Comparison of ENCODE assay signal across 23 cellular contexts in genomic region chr10:129583831-129584230, GRCh38.
DNase-seq lines count a peak whose midpoint lies in the region; ATAC-seq, FAIRE-seq and TF ChIP-seq lines count a peak whose summit lies in the region.
"Had no signal": no experiment of that assay in that cellular context is flagged by ENCODE, and none has a peak within 500 bp of the region (broad histone marks: within the 10 kb centered on the region; RNA-seq: fewer than 3 reads in every experiment).

No MANE protein-coding gene starts in this region.

- H4K5ac ChIP-seq in H1 (ENCODE audit: insufficient read length, low read depth, low read length): no peak overlapping the region

- H3K27me3 ChIP-seq in BLaER1 treated with 17β-estradiol and CSF1 and Interleukin-3, amounts not matched to agents 10 nM and 100 nM: no peaks in the 10 kb centered on the region
- H3K27me3 ChIP-seq in Karpas-422 (ENCODE audit: low read length) (no peaks in the 10 kb centered on the region), H1 (replicated peaks in 1 of 4; ENCODE audit: control insufficient read depth in 3 of 4, extremely low read depth in 1 of 4, insufficient read depth in 3 of 4, low read length in 3 of 4) (no peaks in the 10 kb centered on the region), HAP-1 (ENCODE audit: low read depth) (no peaks in the 10 kb centered on the region)
- H3K27me3 ChIP-seq: BE2C had no signal

- H3K4me3 ChIP-seq in BLaER1 treated with 17β-estradiol and CSF1 and Interleukin-3, amounts not matched to agents 10 nM and 100 nM: no peak overlapping the region
- no peak overlapping the region for H3K4me3 ChIP-seq in Karpas-422 (ENCODE audit: low read length)
- no peak overlapping the region for H3K4me3 ChIP-seq in H1 (ENCODE audit: extremely low read depth in 1 of 4, insufficient read depth in 2 of 4, low read depth in 3 of 4, low read length in 4 of 4)
- no peak overlapping the region for H3K4me3 ChIP-seq in HAP-1
- H3K4me3 ChIP-seq: A549, GM23248 had no signal

- H3K56ac ChIP-seq in H1 (replicated peaks; ENCODE audit: insufficient read length, low read depth, low read length): no peak overlapping the region

- H2BK120ac ChIP-seq in H1 (replicated peaks; ENCODE audit: low read depth, low read length): no peak overlapping the region

- H4K91ac ChIP-seq in H1 (replicated peaks; ENCODE audit: insufficient read length, low read length): peak overlapping the region; percentile 81

- H3K27ac ChIP-seq in BLaER1 treated with 17β-estradiol and CSF1 and Interleukin-3, amounts not matched to agents 10 nM and 100 nM: no peak overlapping the region
- H3K27ac ChIP-seq in Karpas-422 (ENCODE audit: low read length) (no peak overlapping the region), H1 (ENCODE audit: low read depth, low read length) (no peak overlapping the region)
- H3K27ac ChIP-seq: A549, C4-2B, GM23248 had no signal

- no peak overlapping the region for H3K18ac ChIP-seq in H1 (ENCODE audit: extremely low read depth, low read length)

- peaks cover 0 to 30% (median 22%) of the 10 kb centered on the region in 10 experiments; a peak in 14 of 20 replicates for H3K4me1 ChIP-seq in BLaER1 treated with 17β-estradiol and CSF1 and Interleukin-3, amounts not matched to agents 10 nM and 100 nM
- H3K4me1 ChIP-seq in Karpas-422 (ENCODE audit: low read length): no peaks in the 10 kb centered on the region
- peaks cover 0 to 3% (median under 1%) of the 10 kb centered on the region in 4 experiments; a peak in 2 of 7 replicates for H3K4me1 ChIP-seq in H1 (replicated peaks in 1 of 4; ENCODE audit: control insufficient read depth in 3 of 4, insufficient read depth in 4 of 4, low read length in 3 of 4)
- no peaks in the 10 kb centered on the region for H3K4me1 ChIP-seq in HAP-1
- H3K4me1 ChIP-seq: A549, BE2C, Caco-2 had no signal

- H2AK5ac ChIP-seq in H1 (ENCODE audit: low read depth, low read length): 0 out of 2 replicates have a peak overlapping the region, but pooled peaks have one; percentile 86

- no peaks in the 10 kb centered on the region for H4K20me1 ChIP-seq in BLaER1 treated with 17β-estradiol and CSF1 and Interleukin-3, amounts not matched to agents 10 nM and 100 nM
- H4K20me1 ChIP-seq in Karpas-422 (ENCODE audit: insufficient read depth, low read depth, low read length) (no peaks in the 10 kb centered on the region), H1 (replicated peaks in 1 of 2; ENCODE audit: control insufficient read depth in 1 of 2, insufficient read depth in 2 of 2, low read length in 2 of 2) (no peaks in the 10 kb centered on the region)

- CTCF ChIA-PET in H1 (lab: Charles Lee; ENCODE audit: partially characterized antibody): interaction anchor here (0.6 kb wide), 1 partner anchor 22 kb away, joined by 3 read pairs; no protein-coding TSS in a partner anchor

- H3K9me2 ChIP-seq in Karpas-422 (replicated peaks; ENCODE audit: insufficient read depth, low read length): no peaks in the 10 kb centered on the region

- no peak overlapping the region for H2BK20ac ChIP-seq in H1 (ENCODE audit: low read length)

- H4K8ac ChIP-seq in H1 (ENCODE audit: extremely low read depth, insufficient read depth, low read length): no peak overlapping the region

- 92% methylated on average over 8 of the region's 8 CpGs; no CpG with 5 or more reads in 1 of the 2 experiments for WGBS in H1 (ENCODE audit: extremely low coverage in 1 of 2, insufficient coverage in 1 of 2, insufficient read length in 1 of 2, insufficient replicate concordance in 2 of 2, low coverage in 1 of 2, low lambda C conversion rate in 2 of 2, missing lambda C conversion rate in 1 of 2), 2 experiments

- no peak overlapping the region for H2BK5ac ChIP-seq in H1 (ENCODE audit: low read depth, low read length)

- H3K23ac ChIP-seq in H1 (ENCODE audit: insufficient read length): no peak overlapping the region

- no peak for TF ChIP-seq CTCF in H1 (IDR thresholded peaks at IDR 0.05; ENCODE audit: control extremely low read depth in 1 of 3, insufficient read depth in 1 of 3, low read depth in 1 of 3, low read length in 3 of 3)

- POLR2A ChIA-PET in H1 (lab: Charles Lee; ENCODE audit: partially characterized antibody): no interaction called here

- no peaks in the 10 kb centered on the region for H3K23me2 ChIP-seq in H1 (ENCODE audit: low read depth, low read length)

- no peak overlapping the region for H3K4ac ChIP-seq in H1 (replicated peaks; ENCODE audit: insufficient read length, low read depth, low read length)

- no peak overlapping the region; the same call in 1 of the 2 replicates for H2BK12ac ChIP-seq in H1 (ENCODE audit: low read depth, low read length)

- TF ChIP-seq EP300 in H1 (IDR thresholded peaks at IDR 0.05; ENCODE audit: borderline replicate concordance in 1 of 2, low read depth in 2 of 2, low read length in 2 of 2): no peak

- H3K9ac ChIP-seq in BLaER1 treated with 17β-estradiol and CSF1 and Interleukin-3, amounts not matched to agents 10 nM and 100 nM: no peak overlapping the region
- no peak overlapping the region for H3K9ac ChIP-seq in Karpas-422 (ENCODE audit: low read length)
- H3K9ac ChIP-seq in H1 (replicated peaks in 1 of 4; ENCODE audit: extremely low read depth in 1 of 4, low read depth in 3 of 4, low read length in 3 of 4): no peak overlapping the region
- H3K9ac ChIP-seq: GM23248 had no signal

- H3K9me3 ChIP-seq in BLaER1 treated with 17β-estradiol and CSF1 and Interleukin-3, amounts not matched to agents 10 nM and 100 nM (replicated peaks in 1 of 11): peaks cover 44 to 79% (median 64%) of the 10 kb centered on the region in 11 experiments
- peaks cover 32% of the 10 kb centered on the region for H3K9me3 ChIP-seq in Karpas-422 (ENCODE audit: low read length)
- peaks cover 17 to 21% of the 10 kb centered on the region in 2 experiments for H3K9me3 ChIP-seq in H1 (ENCODE audit: insufficient read depth in 2 of 2, low read depth in 1 of 2, low read length in 1 of 2)
- peaks cover 8% of the 10 kb centered on the region for H3K9me3 ChIP-seq in HAP-1
- H3K9me3 ChIP-seq: BE2C had no signal

- peak overlapping the region in 7 of 11 experiments; percentile 7 to 32 (median 27); a peak in 9 of 22 replicates for H3K4me2 ChIP-seq in BLaER1 treated with 17β-estradiol and CSF1 and Interleukin-3, amounts not matched to agents 10 nM and 100 nM
- H3K4me2 ChIP-seq in Karpas-422 (ENCODE audit: low read depth, low read length, poor library complexity, severe bottlenecking): no peak overlapping the region
- H3K4me2 ChIP-seq in H1 (ENCODE audit: insufficient read depth in 1 of 2, low read depth in 2 of 2, low read length in 2 of 2): no peak overlapping the region
- H3K4me2 ChIP-seq: A549 had no signal

- no peak for FAIRE-seq in H1 (lab: Jason Lieb, UNC)
- FAIRE-seq: A549, G401.6, GM12892, GM19239, H54 had no signal

- ATAC-seq in GM19023 (IDR thresholded peaks at IDR 0.05; ENCODE audit: unreplicated experiment): no peak
- ATAC-seq: A549; CD8-positive, alpha-beta T cell had no signal

- TF ChIP-seq RAD21 in H1 (IDR thresholded peaks at IDR 0.05 in 1 of 2, conservative IDR thresholded peaks at IDR 0.05 in 1 of 2; ENCODE audit: low read depth in 2 of 2, low read length in 2 of 2): no peak

- peaks cover 25 to 62% (median 43%) of the 10 kb centered on the region in 11 experiments for H3K36me3 ChIP-seq in BLaER1 treated with 17β-estradiol and CSF1 and Interleukin-3, amounts not matched to agents 10 nM and 100 nM
- H3K36me3 ChIP-seq in Karpas-422 (ENCODE audit: insufficient read depth, low read length) (no peaks in the 10 kb centered on the region), H1 (ENCODE audit: control insufficient read depth in 2 of 4, insufficient read depth in 4 of 4, low read length in 3 of 4) (no peaks in the 10 kb centered on the region), HAP-1 (replicated peaks) (no peaks in the 10 kb centered on the region)
- H3K36me3 ChIP-seq: BE2C had no signal

- 0 out of 2 replicates have a peak overlapping the region, but pooled peaks have one; percentile 16 for H2BK15ac ChIP-seq in H1 (ENCODE audit: low read length)

- in situ Hi-C loops in HAP-1 (cut with MboI; ENCODE audit: low sequenced_read_pairs): no loop called here

- H2AFZ ChIP-seq in Karpas-422 (ENCODE audit: low read length) (no peak overlapping the region), H1 (ENCODE audit: low read length) (no peak overlapping the region)
- H2AFZ ChIP-seq: GM23248 had no signal

- no peaks in the 10 kb centered on the region for H3K79me1 ChIP-seq in H1 (ENCODE audit: low read depth, low read length)

- no peak overlapping the region for H3K14ac ChIP-seq in H1 (ENCODE audit: insufficient read length)

- DNase-seq in Karpas-422 (peak; percentile 6), H1 (ENCODE audit: low read depth in 1 of 2, low spot score in 2 of 2) (no peak), H4 (ENCODE audit: low spot score) (no peak), HAP-1 (ENCODE audit: low spot score in 2 of 2) (no peak)
- DNase-seq: 8988T; ACHN; AML-193; BE2C; Caco-2; CD4-positive, CD25-positive, alpha-beta regulatory T cell; CD8-positive, alpha-beta T cell; DMS153; DND-41; GM23248; HCEC 1CT had no signal

- H3K79me2 ChIP-seq in Karpas-422 (ENCODE audit: low read length) (no peaks in the 10 kb centered on the region), H1 (ENCODE audit: control insufficient read depth in 1 of 2, insufficient read depth in 2 of 2, low read length in 2 of 2) (no peaks in the 10 kb centered on the region)

- TF ChIP-seq POLR2A in H1 (IDR thresholded peaks at IDR 0.05; ENCODE audit: control extremely low read depth in 1 of 2, low read depth in 2 of 2, low read length in 2 of 2): no peak

TF ChIP-seq in H1, 55 proteins besides CTCF, POLR2A, EP300 and RAD21:
- no peak for TF ChIP-seq MAX (IDR thresholded peaks at IDR 0.05)

Comparison
In these comparisons a context has a peak if more than half of its experiments do, and no peak if none do; other contexts are left out.
1. H3K4me2 ChIP-seq: peak in BLaER1 treated with 17β-estradiol and CSF1 and Interleukin-3, amounts not matched to agents 10 nM and 100 nM (7 of 11); none in Karpas-422 (single experiment) and H1 (0 of 2).